21 cellular contexts compared by ENCODE assay signal in the genomic region with DNA sequence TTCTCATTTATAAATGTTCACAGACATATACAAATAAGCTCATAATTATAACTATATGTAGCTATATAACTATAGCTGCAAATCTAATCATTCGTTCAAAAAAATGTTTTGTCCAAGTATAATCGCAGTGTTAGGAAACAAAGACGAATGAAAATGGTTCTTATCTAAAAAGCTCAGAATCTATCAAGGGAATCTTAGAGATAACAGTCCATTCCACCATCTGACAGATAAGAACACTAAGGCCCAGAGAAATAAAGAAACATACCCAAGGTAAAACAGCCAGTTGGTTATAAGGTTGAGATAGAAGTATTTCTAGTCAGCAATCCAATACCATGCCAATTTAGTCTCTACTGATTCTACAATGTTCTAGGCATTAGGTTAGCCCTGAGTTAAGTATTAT.
"Had no signal": no experiment of that assay in that cellular context is flagged by ENCODE, and none has a peak within 500 bp of the region (broad histone marks: within the 10 kb centered on the region; RNA-seq: fewer than 3 reads in every experiment).

No MANE protein-coding gene starts in this region.

- H3K27me3 ChIP-seq: left lung, ovary, right lobe of liver, stomach, testis, upper lobe of right lung had no signal

- DNase-seq: activated CD4-positive, alpha-beta T cell treated with anti-CD3 and anti-CD28 coated beads for 48 hours; activated CD4-positive, CD25-positive, alpha-beta regulatory T cell; activated CD8-positive, alpha-beta T cell treated with anti-CD3 and anti-CD28 coated beads for 36 hours; activated naive CD4-positive, alpha-beta T cell treated with anti-CD3 and anti-CD28 coated beads, Interleukin-2, amount 10 ng/mL, durations not matched to agents 7 days and 5 days; activated naive CD8-positive, alpha-beta T cell treated with anti-CD3 and anti-CD28 coated beads, Interleukin-2, amount 50 U/mL, for 24 hours; activated T-cell treated with anti-CD3 and anti-CD28 coated beads, Interleukin-2, amount 50 U/mL, for 1 hour; effector memory CD8-positive, alpha-beta T cell; glutamatergic neuron; kidney; left lung; mammary epithelial cell; mucosa of descending colon; right lobe of liver; stimulated activated CD4-positive, alpha-beta T cell treated with anti-CD3 and anti-CD28 coated beads, Interleukin-4, amount 100 ng/mL, for 24 hours; stomach; T1000; upper lobe of right lung had no signal

- H3K9me3 ChIP-seq: left lung, mucosa of descending colon, ovary, right lobe of liver, stomach, testis, upper lobe of right lung had no signal

- ATAC-seq: activated CD8-positive, alpha-beta T cell treated with anti-CD3 and anti-CD28 coated beads for 36 hours; activated naive CD8-positive, alpha-beta T cell treated with anti-CD3 and anti-CD28 coated beads, Interleukin-2, amount 50 U/mL, for 24 hours; effector memory CD8-positive, alpha-beta T cell; mucosa of descending colon; right lobe of liver; stimulated activated effector memory CD8-positive, alpha-beta T cell treated with anti-CD3 and anti-CD28 coated beads, Interleukin-12 subunit alpha, Interleukin-12 subunit beta, amount 100 ng/mL, for 72 hours had no signal

- H3K36me3 ChIP-seq: left lung, ovary, right lobe of liver, stomach, upper lobe of right lung had no signal

- H3K4me3 ChIP-seq: left lung, mucosa of descending colon, ovary, right lobe of liver, stomach, testis, upper lobe of right lung had no signal

- H3K27ac ChIP-seq: left lung, ovary, right lobe of liver, stomach, testis, upper lobe of right lung had no signal

- H3K27me3 Mint-ChIP-seq: activated CD8-positive, alpha-beta T cell treated with anti-CD3 and anti-CD28 coated beads for 36 hours; activated naive CD4-positive, alpha-beta T cell treated with anti-CD3 and anti-CD28 coated beads, Interleukin-2, amount 10 ng/mL, durations not matched to agents 7 days and 5 days; activated naive CD8-positive, alpha-beta T cell treated with anti-CD3 and anti-CD28 coated beads, Interleukin-2, amount 50 U/mL, for 24 hours; effector memory CD8-positive, alpha-beta T cell; naive thymus-derived CD8-positive, alpha-beta T cell had no signal

- H3K9me3 Mint-ChIP-seq: activated CD8-positive, alpha-beta T cell treated with anti-CD3 and anti-CD28 coated beads for 36 hours; activated naive CD4-positive, alpha-beta T cell treated with anti-CD3 and anti-CD28 coated beads, Interleukin-2, amount 10 ng/mL, durations not matched to agents 7 days and 5 days; activated naive CD8-positive, alpha-beta T cell treated with anti-CD3 and anti-CD28 coated beads, Interleukin-2, amount 50 U/mL, for 24 hours; effector memory CD8-positive, alpha-beta T cell; naive thymus-derived CD8-positive, alpha-beta T cell; stimulated activated effector memory CD8-positive, alpha-beta T cell treated with anti-CD3 and anti-CD28 coated beads, Interleukin-12 subunit alpha, Interleukin-12 subunit beta, amount 100 ng/mL, for 72 hours had no signal

- H3K27ac Mint-ChIP-seq: activated CD8-positive, alpha-beta T cell treated with anti-CD3 and anti-CD28 coated beads for 36 hours; activated naive CD4-positive, alpha-beta T cell treated with anti-CD3 and anti-CD28 coated beads, Interleukin-2, amount 10 ng/mL, durations not matched to agents 7 days and 5 days; activated naive CD8-positive, alpha-beta T cell treated with anti-CD3 and anti-CD28 coated beads, Interleukin-2, amount 50 U/mL, for 24 hours; effector memory CD8-positive, alpha-beta T cell; stimulated activated effector memory CD8-positive, alpha-beta T cell treated with anti-CD3 and anti-CD28 coated beads, Interleukin-12 subunit alpha, Interleukin-12 subunit beta, amount 100 ng/mL, for 72 hours had no signal

- H3K4me3 Mint-ChIP-seq: activated CD8-positive, alpha-beta T cell treated with anti-CD3 and anti-CD28 coated beads for 36 hours; activated naive CD4-positive, alpha-beta T cell treated with anti-CD3 and anti-CD28 coated beads, Interleukin-2, amount 10 ng/mL, durations not matched to agents 7 days and 5 days; activated naive CD8-positive, alpha-beta T cell treated with anti-CD3 and anti-CD28 coated beads, Interleukin-2, amount 50 U/mL, for 24 hours; effector memory CD8-positive, alpha-beta T cell; naive thymus-derived CD8-positive, alpha-beta T cell; stimulated activated effector memory CD8-positive, alpha-beta T cell treated with anti-CD3 and anti-CD28 coated beads, Interleukin-12 subunit alpha, Interleukin-12 subunit beta, amount 100 ng/mL, for 72 hours had no signal

- H3K4me1 Mint-ChIP-seq: activated naive CD4-positive, alpha-beta T cell treated with anti-CD3 and anti-CD28 coated beads, Interleukin-2, amount 10 ng/mL, durations not matched to agents 7 days and 5 days had no signal
